In genomic region chr5:159163027-159163699, GRCh38 we compare ENCODE assay signal across 11 cellular contexts. TPM values are rescaled to one million over a fixed set of nuclear protein-coding genes. Genes with fewer than 3 reads are reported as not detected.
A peak's percentile ranks its signal among the peaks of the same experiment; 100 is the strongest.
DNase-seq lines count a peak whose midpoint lies in the region; ATAC-seq, FAIRE-seq and TF ChIP-seq lines count a peak whose summit lies in the region.
"Had no signal": no experiment of that assay in that cellular context is flagged by ENCODE, and none has a peak within 500 bp of the region (broad histone marks: within the 10 kb centered on the region; RNA-seq: fewer than 3 reads in every experiment).

No MANE protein-coding gene starts in this region.

- H3K36me3 ChIP-seq in SK-N-SH (replicated peaks in 1 of 2; ENCODE audit: control insufficient read depth in 1 of 2, insufficient read depth in 2 of 2, low read length in 1 of 2) (peaks cover 47 to 67% of the 10 kb centered on the region in 2 experiments), hepatocyte (replicated peaks; ENCODE audit: insufficient read depth, low read depth) (no peaks in the 10 kb centered on the region), HepG2 (replicated peaks in 1 of 2; ENCODE audit: control insufficient read depth in 1 of 2, insufficient read depth in 2 of 2, low read length in 2 of 2) (peaks cover 3 to 52% of the 10 kb centered on the region in 2 experiments)

- BruUV-seq in HepG2 (replicated peaks; lab: Mats Ljungman, UMichigan): no TSS peak

- FAIRE-seq in HepG2 (lab: Jason Lieb, UNC): no peak
- no peak for FAIRE-seq in frontal cortex (lab: Jason Lieb, UNC)

- H3K9me3 ChIP-seq in SK-N-SH (no peaks in the 10 kb centered on the region), hepatocyte (ENCODE audit: low read depth) (no peaks in the 10 kb centered on the region), HepG2 (ENCODE audit: low read length) (no peaks in the 10 kb centered on the region)
- H3K9me3 ChIP-seq: heart left ventricle, prostate gland had no signal

- H3K4me3 ChIP-seq in SK-N-SH (ENCODE audit: low read depth in 2 of 2, low read length in 1 of 2) (no peak overlapping the region), hepatocyte (no peak overlapping the region), HepG2 (replicated peaks in 1 of 3; ENCODE audit: insufficient read depth in 1 of 3, low read depth in 2 of 3, low read length in 3 of 3) (no peak overlapping the region)
- H3K4me3 ChIP-seq: heart left ventricle, prostate gland had no signal

- no peak for TF ChIP-seq RAD21 in SK-N-SH (IDR thresholded peaks at IDR 0.05; ENCODE audit: low read length)
- no peak for TF ChIP-seq RAD21 in HepG2 (CRISPR knock-in tag; IDR thresholded peaks at IDR 0.05)

- WGBS in SK-N-SH (ENCODE audit: low lambda C conversion rate): 92% methylated on average over 1 of the region's 1 CpG
- WGBS in hepatocyte (ENCODE audit: low lambda C conversion rate, missing lambda C conversion rate): 59% methylated on average over 1 of the region's 1 CpG
- 100% methylated on average over 1 of the region's 1 CpG for WGBS in HepG2 (ENCODE audit: low lambda C conversion rate)

- no peaks in the 10 kb centered on the region for H4K20me1 ChIP-seq in SK-N-SH (ENCODE audit: insufficient read depth)
- no peaks in the 10 kb centered on the region for H4K20me1 ChIP-seq in hepatocyte (ENCODE audit: insufficient read depth, poor library complexity, severe bottlenecking)
- no peaks in the 10 kb centered on the region for H4K20me1 ChIP-seq in HepG2 (ENCODE audit: insufficient read depth, low read length)

- H2AFZ ChIP-seq in SK-N-SH (ENCODE audit: low read depth) (no peak overlapping the region), hepatocyte (no peak overlapping the region), HepG2 (ENCODE audit: low read length) (no peak overlapping the region)

- in situ Hi-C loops in ACHN (cut with HindIII; ENCODE audit: low pct_ligation_motif_present, low pct_unique_long_range_greater_than_20kb, low sequenced_read_pairs) (no loop called here), HepG2 (cut with HindIII; ENCODE audit: extremely low pct_ligation_motif_present, low pct_unique_long_range_greater_than_20kb) (no loop called here)

- no peak overlapping the region; the same call in 1 of the 2 replicates for H3K9ac ChIP-seq in SK-N-SH
- H3K9ac ChIP-seq in HepG2 (ENCODE audit: insufficient read depth, low read depth, low read length): no peak overlapping the region

- TF ChIP-seq POLR2A in HepG2 (IDR thresholded peaks at IDR 0.05; ENCODE audit: insufficient read depth in 1 of 2, low read depth in 2 of 2, low read length in 2 of 2): no peak

- peak; percentile 64 for ATAC-seq in GM18868 (IDR thresholded peaks at IDR 0.05; ENCODE audit: unreplicated experiment)
- no peak for ATAC-seq in HepG2

- H3K9me2 ChIP-seq in SK-N-SH (no peaks in the 10 kb centered on the region), hepatocyte (replicated peaks; ENCODE audit: insufficient read depth) (no peaks in the 10 kb centered on the region)

- no peaks in the 10 kb centered on the region for H3K27me3 ChIP-seq in SK-N-SH (ENCODE audit: insufficient read depth)
- no peaks in the 10 kb centered on the region for H3K27me3 ChIP-seq in hepatocyte
- H3K27me3 ChIP-seq in HepG2 (ENCODE audit: control insufficient read depth in 1 of 2, insufficient read depth in 2 of 2, low read length in 2 of 2): no peaks in the 10 kb centered on the region; a peak in 1 of 5 replicates
- H3K27me3 ChIP-seq: heart left ventricle had no signal

- H3K4me1 ChIP-seq in SK-N-SH (ENCODE audit: control insufficient read depth in 1 of 2, insufficient read depth in 2 of 2, low read depth in 1 of 2, low read length in 1 of 2) (peaks cover 0 to 17% of the 10 kb centered on the region in 2 experiments; a peak in 3 of 4 replicates), hepatocyte (ENCODE audit: insufficient read depth) (no peaks in the 10 kb centered on the region), HepG2 (ENCODE audit: insufficient read depth, low read length) (no peaks in the 10 kb centered on the region)
- H3K4me1 ChIP-seq: prostate gland had no signal

- H3K27ac ChIP-seq in SK-N-SH (ENCODE audit: low read depth in 2 of 2, low read length in 1 of 2): peak overlapping the region; percentile 11 to 66; a peak in 3 of 4 replicates
- peak overlapping the region; percentile 33 for H3K27ac ChIP-seq in hepatocyte
- no peak overlapping the region for H3K27ac ChIP-seq in HepG2 (ENCODE audit: extremely low read length, insufficient read depth, low read length)
- H3K27ac ChIP-seq: heart left ventricle, prostate gland had no signal

- CTCF ChIA-PET in SK-N-SH (lab: Yijun Ruan, JAX) (interaction anchor here (1.0 to 1.1 kb wide), 2 partner anchors 36 to 154 kb away, joined by 3 to 5 read pairs; no protein-coding TSS in a partner anchor), HepG2 (lab: Yijun Ruan, JAX; ENCODE audit: low intra/inter-chr PET ratio, low total read pairs) (no interaction called here)

- DNase-seq in ACHN (peak; percentile 82), SK-N-SH (no peak), hepatocyte (ENCODE audit: low spot score) (no peak), HepG2 (ENCODE audit: low spot score) (no peak), frontal cortex (ENCODE audit: low spot score in 2 of 2) (no peak), AML-193 (lab: John Stamatoyannopoulos, UW) (no peak)
- no peak for DNase-seq in stimulated activated naive CD4-positive, alpha-beta T cell treated with Interleukin-2 at 50 U/mL for 16 hours (lab: John Stamatoyannopoulos, UW)
- DNase-seq: heart left ventricle, SHP77 treated with DMSO at 0.1 percent for 48 hours had no signal

- TF ChIP-seq EP300 in SK-N-SH (IDR thresholded peaks at IDR 0.05; ENCODE audit: borderline replicate concordance in 1 of 2, low read depth in 1 of 2, low read length in 1 of 2) (peak in 1 of 2 experiments; percentile 59; a peak in 1 of 4 replicates), HepG2 (IDR thresholded peaks at IDR 0.05; ENCODE audit: low read depth in 2 of 2, low read length in 2 of 2) (no peak), HepG2 (CRISPR knock-in tag; IDR thresholded peaks at IDR 0.05; ENCODE audit: borderline replicate concordance) (no peak)

- TF ChIP-seq CTCF in SK-N-SH (IDR thresholded peaks at IDR 0.05): no peak
- no peak for TF ChIP-seq CTCF in hepatocyte (IDR thresholded peaks at IDR 0.05; ENCODE audit: poor library complexity)
- TF ChIP-seq CTCF in HepG2 (CRISPR knock-in tag; IDR thresholded peaks at IDR 0.05): no peak

- POLR2A ChIA-PET in SK-N-SH (lab: Yijun Ruan, JAX) (no interaction called here), HepG2 (lab: Yijun Ruan, JAX) (no interaction called here)

- H3F3A ChIP-seq in SK-N-SH (replicated peaks; ENCODE audit: insufficient read depth): peaks cover 38% of the 10 kb centered on the region

- intact Hi-C loops in HepG2 (cut with micrococcal nuclease; ENCODE audit: unreplicated experiment): no loop called here

- peaks cover 39% of the 10 kb centered on the region for H3K79me2 ChIP-seq in SK-N-SH (ENCODE audit: insufficient read depth)
- H3K79me2 ChIP-seq in hepatocyte: peaks cover 6% of the 10 kb centered on the region
- H3K79me2 ChIP-seq in HepG2 (ENCODE audit: insufficient read depth, low read length): no peaks in the 10 kb centered on the region

- H3K4me2 ChIP-seq in SK-N-SH: peak overlapping the region; percentile 2; the same call in 1 of the 2 replicates
- no peak overlapping the region for H3K4me2 ChIP-seq in hepatocyte
- H3K4me2 ChIP-seq in HepG2 (ENCODE audit: low read depth, low read length): no peak overlapping the region

TF ChIP-seq in SK-N-SH, 30 proteins besides CTCF, POLR2A, EP300 and RAD21 (continues in another document):
- TF ChIP-seq RXRA (IDR thresholded peaks at IDR 0.05; ENCODE audit: borderline replicate concordance, low read depth) (no peak), JUND (IDR thresholded peaks at IDR 0.05) (peak; percentile 71), TAF1 (IDR thresholded peaks at IDR 0.05; ENCODE audit: borderline replicate concordance, low read depth, low read length) (no peak), FOSL2 (IDR thresholded peaks at IDR 0.05; ENCODE audit: borderline replicate concordance, low read depth) (peak; percentile 90)

RNA-seq across cellular contexts. Expression of gene RNF145, which starts 46.2 kb away (rescaled TPM):
- polyA plus RNA-seq in SK-N-SH (2012; rRNA removed) (34.3 and 36.1 TPM in 2 replicates), hepatocyte (13.0 and 15.1 TPM in 2 replicates), HepG2 (2011; rRNA removed) (21.8 and 24.6 TPM in 2 replicates)
- polyA plus RNA-seq in SK-N-SH (2012; cell fraction: cytosol; rRNA removed): 57.7 and 60.2 TPM in 2 replicates
- polyA plus RNA-seq in SK-N-SH (2012; cell fraction: nucleus; rRNA removed): 22.1 and 35.2 TPM in 2 replicates
- total RNA-seq in hepatocyte (36.2 and 37.4 TPM in 2 replicates), HepG2 (2016; rRNA removed; fragmentation: Illumina TruSeq; extraction: Trizol) (17.5 and 24.6 TPM in 2 replicates), frontal cortex (124 TPM)
- 8.6 and 11.6 TPM in 2 replicates for total RNA-seq in HepG2 (2016; cell fraction: cytosol; rRNA removed; fragmentation: Illumina TruSeq; extraction: Trizol; ENCODE audit: low read depth)
- total RNA-seq in HepG2 (2016; cell fraction: insoluble cytoplasmic fraction; rRNA removed; fragmentation: Illumina TruSeq; extraction: Trizol): 16.8 and 25.9 TPM in 2 replicates
- total RNA-seq in HepG2 (2016; cell fraction: membrane; rRNA removed; fragmentation: Illumina TruSeq; extraction: Trizol): 22.1 and 23.1 TPM in 2 replicates
- total RNA-seq in HepG2 (2016; cell fraction: nucleus; rRNA removed; fragmentation: Illumina TruSeq; extraction: Trizol): 26.1 and 27.7 TPM in 2 replicates
- 7.3 and 15.5 TPM in 2 replicates for polyA plus RNA-seq in HepG2 (2011; cell fraction: cytosol; rRNA removed)
- 19.7 and 20.4 TPM in 2 replicates for polyA plus RNA-seq in HepG2 (2011; cell fraction: nucleus; rRNA removed)
- 22.5 and 23.9 TPM in 2 replicates for polyA plus RNA-seq in HepG2 (2012)
- polyA plus RNA-seq in HepG2 (2016; cell fraction: cytosol; fragmentation: Illumina TruSeq; extraction: Trizol; ENCODE audit: low read depth): 23.7 and 24.5 TPM in 2 replicates
- 17.6 and 19.8 TPM in 2 replicates for polyA plus RNA-seq in HepG2 (2016; cell fraction: insoluble cytoplasmic fraction; fragmentation: Illumina TruSeq; extraction: Trizol; ENCODE audit: low read depth)
- 26.8 and 29.2 TPM in 2 replicates for polyA plus RNA-seq in HepG2 (2016; cell fraction: membrane; fragmentation: Illumina TruSeq; extraction: Trizol; ENCODE audit: low read depth)
- 37.0 and 40.9 TPM in 2 replicates for polyA plus RNA-seq in HepG2 (2016; cell fraction: nucleus; fragmentation: Illumina TruSeq; extraction: Trizol; ENCODE audit: insufficient read depth, low read depth)
- polyA minus RNA-seq in HepG2 (2011; rRNA and poly(A)+ RNA removed; ENCODE audit: low replicate concordance): 14.3 and 35.2 TPM in 2 replicates
- polyA minus RNA-seq in HepG2 (2011; cell fraction: cytosol; rRNA and poly(A)+ RNA removed): 9.7 and 12.7 TPM in 2 replicates
- 37.2 and 37.9 TPM in 2 replicates for polyA minus RNA-seq in HepG2 (2011; cell fraction: nucleus; rRNA and poly(A)+ RNA removed)
